Comparison of ENCODE assay signal across 21 cellular contexts in genomic region chr5:75274486-75274885, GRCh38. TPM values are rescaled to one million over a fixed set of nuclear protein-coding genes. Genes with fewer than 3 reads are reported as not detected.
"Had no signal": no experiment of that assay in that cellular context is flagged by ENCODE, and none has a peak within 500 bp of the region (broad histone marks: within the 10 kb centered on the region; RNA-seq: fewer than 3 reads in every experiment).

No MANE protein-coding gene starts in this region.

- H3K4me2 ChIP-seq: KMS-11 had no signal

- H3K4me3 ChIP-seq: K562, SJSA1, SK-N-MC had no signal

- H3K27ac ChIP-seq: KMS-11, SJSA1, SK-N-MC had no signal

- H3K4me1 ChIP-seq: SJSA1 had no signal

- ATAC-seq: K562 had no signal

- H3K9ac ChIP-seq: KMS-11 had no signal

- H3K36me3 ChIP-seq: SJSA1 had no signal

- H3K27me3 ChIP-seq: SJSA1 had no signal

- H3K9me3 ChIP-seq: SJSA1 had no signal

- DNase-seq: Kasumi-1, MV-4-11, NCI-H1048, NCI-H1105, NCI-H1417 treated with DMSO at 0.1 percent for 48 hours, NCI-H146, NCI-H1694 treated with DMSO at 0.1 percent for 48 hours, NCI-H1930, NCI-H2081 treated with DMSO at 0.1 percent for 48 hours, NCI-H2227 treated with DMSO at 0.1 percent for 48 hours, NCI-H524, NCI-H526 treated with DMSO at 0.1 percent for 48 hours, NCI-H748 treated with DMSO at 0.1 percent for 48 hours, Right ventricle myocardium superior, RPMI8226, SIG-M5 had no signal

- FAIRE-seq: K562, RCC 7860 had no signal

RNA-seq across cellular contexts. Expression of gene ANKRD31, which starts 37.8 kb away (rescaled TPM):
- total RNA-seq: SJSA1 had no signal
